In genomic region chr3:63896332-63897034, GRCh38 we compare ENCODE assay signal across 12 cellular contexts. TPM values are rescaled to one million over a fixed set of nuclear protein-coding genes. Genes with fewer than 3 reads are reported as not detected.
A peak's percentile ranks its signal among the peaks of the same experiment; 100 is the strongest.
DNase-seq lines count a peak whose midpoint lies in the region; ATAC-seq and TF ChIP-seq lines count a peak whose summit lies in the region.
"Had no signal": no experiment of that assay in that cellular context is flagged by ENCODE, and none has a peak within 500 bp of the region (broad histone marks: within the 10 kb centered on the region; RNA-seq: fewer than 3 reads in every experiment).

No MANE protein-coding gene starts in this region.

- no peaks in the 10 kb centered on the region for H3K9me3 Mint-ChIP-seq in T-cell
- H3K9me3 Mint-ChIP-seq in progenitor cell of endocrine pancreas (ENCODE audit: low read depth): peaks cover 3% of the 10 kb centered on the region
- H3K9me3 Mint-ChIP-seq: activated naive CD4-positive, alpha-beta T cell treated with anti-CD3 and anti-CD28 coated beads, Interleukin-2, amount 10 ng/mL, durations not matched to agents 7 days and 5 days had no signal

- POLR2A ChIA-PET in T-cell (lab: Charles Lee): interaction anchor here in 1 of 2 donors (0.5 kb wide), 1 partner anchor 34 kb away, joined by 4 read pairs; no protein-coding TSS in a partner anchor

- no peak for TF ChIP-seq CTCF in progenitor cell of endocrine pancreas (IDR thresholded peaks at IDR 0.05; ENCODE audit: unreplicated experiment)

- H3K27ac Mint-ChIP-seq in T-cell: peak overlapping the region; percentile 2 to 56
- H3K27ac Mint-ChIP-seq in progenitor cell of endocrine pancreas: no peak overlapping the region
- H3K27ac Mint-ChIP-seq: activated naive CD4-positive, alpha-beta T cell treated with anti-CD3 and anti-CD28 coated beads, Interleukin-2, amount 10 ng/mL, durations not matched to agents 7 days and 5 days had no signal

- H3K27me3 Mint-ChIP-seq in T-cell (no peaks in the 10 kb centered on the region), progenitor cell of endocrine pancreas (no peaks in the 10 kb centered on the region)
- H3K27me3 Mint-ChIP-seq: activated naive CD4-positive, alpha-beta T cell treated with anti-CD3 and anti-CD28 coated beads, Interleukin-2, amount 10 ng/mL, durations not matched to agents 7 days and 5 days had no signal

- peaks cover 26% of the 10 kb centered on the region for H3K36me3 Mint-ChIP-seq in T-cell
- H3K36me3 Mint-ChIP-seq in progenitor cell of endocrine pancreas (ENCODE audit: insufficient read depth): peaks cover 17% of the 10 kb centered on the region

- CTCF ChIA-PET in T-cell (lab: Charles Lee): interaction anchor here (0.7 to 1.0 kb wide), 2 partner anchors 65 to 81 kb away, joined by 3 to 4 read pairs; no protein-coding TSS in a partner anchor

- ATAC-seq in GM19351 (IDR thresholded peaks at IDR 0.05; ENCODE audit: unreplicated experiment): peak; percentile 80
- peak; percentile 71 for ATAC-seq in HG03039 (IDR thresholded peaks at IDR 0.05; ENCODE audit: unreplicated experiment)
- no peak for ATAC-seq in T-cell (replicated peaks in 1 of 4)

- H3K4me1 Mint-ChIP-seq in T-cell: peaks cover 37 to 68% (median 54%) of the 10 kb centered on the region in 3 donors
- peaks cover 2% of the 10 kb centered on the region for H3K4me1 Mint-ChIP-seq in progenitor cell of endocrine pancreas (ENCODE audit: low read depth)

- peak; percentile 17 for DNase-seq in GM03348 (ENCODE audit: low spot score)
- DNase-seq in T-cell: no peak
- DNase-seq in progenitor cell of endocrine pancreas (ENCODE audit: low spot score, unreplicated experiment): no peak
- DNase-seq in NCI-H526 treated with DMSO at 0.1 percent for 48 hours (lab: John Stamatoyannopoulos, UW): no peak
- DNase-seq in pons (ENCODE audit: low spot score): no peak
- no peak for DNase-seq in SKM-1 treated with dmso at 0.1 percent for 144 hours (lab: John Stamatoyannopoulos, UW; ENCODE audit: unreplicated experiment)
- DNase-seq: activated naive CD4-positive, alpha-beta T cell treated with anti-CD3 and anti-CD28 coated beads, Interleukin-2, amount 10 ng/mL, durations not matched to agents 7 days and 5 days; hypothalamus; NCI-H1417 treated with DMSO at 0.1 percent for 48 hours; stimulated activated naive CD4-positive, alpha-beta T cell had no signal

- H3K4me3 Mint-ChIP-seq in T-cell: no peak overlapping the region
- no peak overlapping the region for H3K4me3 Mint-ChIP-seq in progenitor cell of endocrine pancreas (ENCODE audit: low read depth)
- H3K4me3 Mint-ChIP-seq: activated naive CD4-positive, alpha-beta T cell treated with anti-CD3 and anti-CD28 coated beads, Interleukin-2, amount 10 ng/mL, durations not matched to agents 7 days and 5 days had no signal

RNA-seq across cellular contexts. Expression of gene SCAANT1, which starts 15.7 kb away (rescaled TPM):
- total RNA-seq in T-cell (1 to 10 TPM in 1 of 5 donors, not detected in 4; 5.7 TPM), progenitor cell of endocrine pancreas (not detected in 2 replicates)

RNA-seq across cellular contexts. Expression of gene ATXN7, which starts 32.8 kb away (rescaled TPM):
- total RNA-seq in T-cell: 100 to 1,000 TPM; 110 to 231 (median 123) TPM
- total RNA-seq in progenitor cell of endocrine pancreas: 36.7 and 37.4 TPM in 2 replicates

RNA-seq across cellular contexts. Expression of gene THOC7, which starts 32.9 kb away (rescaled TPM):
- total RNA-seq in T-cell: 10 to 100 TPM; 30.9 to 36.9 (median 33.1) TPM
- total RNA-seq in progenitor cell of endocrine pancreas: 52.6 and 53.4 TPM in 2 replicates

Comparison
In these comparisons a context has a peak if more than half of its experiments do, and no peak if none do; other contexts are left out.
1. ATAC-seq: peak in GM19351 (single experiment) and HG03039 (single experiment); none in T-cell (0 of 4).